Comparison of ENCODE assay signal across 8 cellular contexts in genomic region chr1:38608202-38608864, GRCh38.
A peak's percentile ranks its signal among the peaks of the same experiment; 100 is the strongest.
DNase-seq lines count a peak whose midpoint lies in the region; ATAC-seq and TF ChIP-seq lines count a peak whose summit lies in the region.

No MANE protein-coding gene starts in this region.

- peak; percentile 68 for TF ChIP-seq CTCF in GM10266 (IDR thresholded peaks at IDR 0.05; ENCODE audit: control insufficient read depth, insufficient read depth, low read depth, missing control alignments)

- ATAC-seq in left ventricle myocardium superior (peak; percentile 37), GM21529 (IDR thresholded peaks at IDR 0.05; ENCODE audit: unreplicated experiment) (no peak), HG02623 (IDR thresholded peaks at IDR 0.05; ENCODE audit: unreplicated experiment) (no peak)

- intact Hi-C loops in left ventricle myocardium superior (cut with micrococcal nuclease) = no loop called here

- DNase-seq in 8988T (peak; percentile 33), GM10266 (ENCODE audit: extremely low spot score) (peak; percentile 62), RPMI7951 (ENCODE audit: low read depth) (peak; percentile 6), left ventricle myocardium superior (peak; percentile 39), ureter (ENCODE audit: low spot score) (no peak)
- DNase-seq in activated effector memory CD4-positive, alpha-beta T cell treated with anti-CD3 and anti-CD28 coated beads, Interleukin-2, amount 50 U/mL, for 16 hours = no peak

Comparison
In these comparisons a context has a peak if more than half of its experiments do, and no peak if none do; other contexts are left out.
1. DNase-seq: peak in 8988T (single experiment), GM10266 (single experiment), RPMI7951 (single experiment) and left ventricle myocardium superior (single experiment); none in ureter (single experiment) and activated effector memory CD4-positive, alpha-beta T cell treated with anti-CD3 and anti-CD28 coated beads, Interleukin-2, amount 50 U/mL, for 16 hours (single experiment).